Comparison of ENCODE assay signal across 22 cellular contexts in genomic region chr4:79886557-79886956, GRCh38.
"Had no signal": no experiment of that assay in that cellular context is flagged by ENCODE, and none has a peak within 500 bp of the region (broad histone marks: within the 10 kb centered on the region; RNA-seq: fewer than 3 reads in every experiment).

No MANE protein-coding gene starts in this region.

- H3K27me3 ChIP-seq: cardiac muscle cell, colonic mucosa, esophagus squamous epithelium, gastrocnemius medialis, neutrophil, spleen, transverse colon had no signal

- H3K27ac ChIP-seq: cardiac muscle cell, colonic mucosa, esophagus squamous epithelium, gastrocnemius medialis, neutrophil, psoas muscle, spleen, thoracic aorta, transverse colon had no signal

- DNase-seq: colonic mucosa; dermis blood vessel endothelial cell; esophagus squamous epithelium; gastrocnemius medialis; immature natural killer cell; left colon; mammary epithelial cell; mucosa of descending colon; naive thymus-derived CD8-positive, alpha-beta T cell; psoas muscle; retina; spleen; stimulated activated CD4-positive, alpha-beta T cell treated with anti-CD3 and anti-CD28 coated beads, Interleukin-15, amount 100 ng/mL, for 24 hours; stimulated activated CD4-positive, alpha-beta T cell treated with anti-CD3 and anti-CD28 coated beads, Interleukin-1b, Interleukin-23, amount 100 ng/mL, for 48 hours; stimulated activated CD4-positive, alpha-beta T cell treated with anti-CD3 and anti-CD28 coated beads, Interleukin-4, amount 100 ng/mL, for 24 hours; stimulated activated naive B cell treated with anti-CD40 and anti-IgM and Interleukin-4, amounts not matched to agents 10 μg/mL and 1 μg/mL and 100 μg/mL, for 72 hours; stimulated activated naive CD8-positive, alpha-beta T cell treated with anti-CD3 and anti-CD28 coated beads, Interleukin-15, amount 100 ng/mL, for 72 hours; substantia nigra; transverse colon had no signal

- H3K4me3 ChIP-seq: cardiac muscle cell, colonic mucosa, esophagus squamous epithelium, gastrocnemius medialis, mucosa of descending colon, psoas muscle, spleen, thoracic aorta, transverse colon had no signal

- H3K36me3 ChIP-seq: cardiac muscle cell, colonic mucosa, esophagus squamous epithelium, gastrocnemius medialis, neutrophil, spleen, thoracic aorta, transverse colon had no signal

- H3K9me3 ChIP-seq: colonic mucosa, esophagus squamous epithelium, gastrocnemius medialis, mucosa of descending colon, neutrophil, psoas muscle, spleen, thoracic aorta, transverse colon had no signal

- ATAC-seq: gastrocnemius medialis; left colon; mucosa of descending colon; naive thymus-derived CD8-positive, alpha-beta T cell; psoas muscle; stimulated activated naive B cell treated with anti-CD40 and anti-IgM and Interleukin-4, amounts not matched to agents 10 μg/mL and 1 μg/mL and 100 μg/mL, for 72 hours; stimulated activated naive CD8-positive, alpha-beta T cell treated with anti-CD3 and anti-CD28 coated beads, Interleukin-15, amount 100 ng/mL, for 72 hours had no signal

- H3K4me1 ChIP-seq: colonic mucosa, esophagus squamous epithelium, gastrocnemius medialis, psoas muscle, spleen, transverse colon had no signal
